ENCODE assay signal across 10 cellular contexts in the genomic region with DNA sequence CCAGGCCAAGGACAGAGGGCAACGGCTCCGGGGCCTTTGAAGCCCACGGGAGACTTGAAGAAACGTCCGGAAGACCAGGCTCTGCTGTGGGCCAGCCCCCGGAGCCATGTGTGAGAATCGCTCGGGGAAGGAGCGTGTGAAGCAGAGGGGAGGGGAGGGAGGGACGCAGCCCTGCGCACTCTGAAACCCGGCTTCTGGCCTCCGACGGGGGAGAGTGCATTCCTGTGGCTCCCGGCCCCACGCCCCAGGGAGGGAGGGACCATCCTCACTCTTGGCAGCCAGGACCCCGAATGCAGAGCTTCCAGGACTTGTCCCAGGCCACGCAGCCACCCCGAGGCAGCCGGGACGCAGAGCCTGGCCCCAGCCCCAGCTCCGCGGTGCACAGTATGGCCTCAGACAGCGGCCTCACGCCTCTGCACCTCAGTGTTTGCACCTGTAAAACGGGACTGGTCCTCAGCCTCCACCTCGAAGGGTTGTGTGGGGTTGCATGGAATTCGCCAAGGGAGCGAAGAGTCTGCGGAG.
DNase-seq lines count a peak whose midpoint lies in the region; ATAC-seq, FAIRE-seq and TF ChIP-seq lines count a peak whose summit lies in the region.
"Had no signal": no experiment of that assay in that cellular context is flagged by ENCODE, and none has a peak within 500 bp of the region (broad histone marks: within the 10 kb centered on the region; RNA-seq: fewer than 3 reads in every experiment).

No MANE protein-coding gene starts in this region.

- TF ChIP-seq CTCF in mammary epithelial cell (conservative IDR thresholded peaks at IDR 0.05 in 1 of 2, IDR thresholded peaks at IDR 0.05 in 1 of 2; ENCODE audit: extremely low read depth in 1 of 2, insufficient read depth in 1 of 2, low read depth in 1 of 2, low read length in 2 of 2) = no peak
- no peak for TF ChIP-seq CTCF in keratinocyte (optimal IDR thresholded peaks at IDR 0.05 in 1 of 3, IDR thresholded peaks at IDR 0.05 in 1 of 3, conservative IDR thresholded peaks at IDR 0.05 in 1 of 3; ENCODE audit: extremely low read depth in 1 of 3, insufficient read depth in 2 of 3, low read length in 3 of 3)

- H4K20me1 ChIP-seq in mammary epithelial cell (ENCODE audit: insufficient read depth, low read length) (no peaks in the 10 kb centered on the region), keratinocyte (ENCODE audit: control insufficient read depth, extremely low read depth, insufficient read depth, low read length) (no peaks in the 10 kb centered on the region)

- no TSS peak for BruUV-seq in mammary epithelial cell (replicated peaks; lab: Mats Ljungman, UMichigan)

- WGBS in mammary epithelial cell (ENCODE audit: low coverage, missing lambda C conversion rate) = 27% methylated on average over 8 of the region's 30 CpGs

- no peaks in the 10 kb centered on the region for H3K36me3 ChIP-seq in HUES48 (ENCODE audit: control insufficient read depth, insufficient read depth, low read length)
- H3K36me3 ChIP-seq in mammary epithelial cell (ENCODE audit: insufficient read depth, low read length) = no peaks in the 10 kb centered on the region
- no peaks in the 10 kb centered on the region for H3K36me3 ChIP-seq in keratinocyte (ENCODE audit: control insufficient read depth in 2 of 2, extremely low read depth in 1 of 2, insufficient read depth in 2 of 2, low read length in 2 of 2)

- no peaks in the 10 kb centered on the region for H3K9me3 Mint-ChIP-seq in stimulated activated naive B cell treated with anti-CD40 and anti-IgM and Interleukin-4, amounts not matched to agents 10 μg/mL and 1 μg/mL and 100 μg/mL, for 72 hours
- H3K9me3 Mint-ChIP-seq: IgD-negative memory B cell had no signal

- no peaks in the 10 kb centered on the region for H3K36me3 Mint-ChIP-seq in stimulated activated naive B cell treated with anti-CD40 and anti-IgM and Interleukin-4, amounts not matched to agents 10 μg/mL and 1 μg/mL and 100 μg/mL, for 72 hours
- H3K36me3 Mint-ChIP-seq: IgD-negative memory B cell had no signal

- no peak overlapping the region for H3K27ac ChIP-seq in HUES48 (ENCODE audit: low read depth, low read length)
- H3K27ac ChIP-seq in mammary epithelial cell (ENCODE audit: insufficient read depth, low read depth, low read length) = no peak overlapping the region
- no peak overlapping the region for H3K27ac ChIP-seq in keratinocyte (ENCODE audit: control insufficient read depth, insufficient read depth, low read length)

- H3K4me3 ChIP-seq in HUES48 (ENCODE audit: low read depth, low read length) (peak overlapping the region; percentile 16), mammary epithelial cell (replicated peaks in 1 of 3; ENCODE audit: insufficient read depth in 1 of 3, low read depth in 2 of 3, low read length in 3 of 3) (no peak overlapping the region), keratinocyte (ENCODE audit: control insufficient read depth in 2 of 3, extremely low read depth in 1 of 3, insufficient read depth in 2 of 3, low read depth in 1 of 3, low read length in 3 of 3) (no peak overlapping the region)

- in situ Hi-C loops in mammary epithelial cell (cut with MboI; ENCODE audit: low sequenced_read_pairs in 2 of 2) = no loop called here

- FAIRE-seq in keratinocyte (lab: Jason Lieb, UNC) = no peak
- FAIRE-seq: bronchial epithelial cell had no signal

- intact Hi-C loops in mammary epithelial cell (cut with micrococcal nuclease) = no loop called here

- H3K27me3 Mint-ChIP-seq in stimulated activated naive B cell treated with anti-CD40 and anti-IgM and Interleukin-4, amounts not matched to agents 10 μg/mL and 1 μg/mL and 100 μg/mL, for 72 hours = peaks cover 35 to 52% of the 10 kb centered on the region in 2 donors

- H2AFZ ChIP-seq in mammary epithelial cell (ENCODE audit: low read depth, low read length) = no peak overlapping the region
- no peak overlapping the region for H2AFZ ChIP-seq in keratinocyte (ENCODE audit: control insufficient read depth, low read length)

- peaks cover 13 to 29% of the 10 kb centered on the region in 2 donors for H3K4me1 Mint-ChIP-seq in stimulated activated naive B cell treated with anti-CD40 and anti-IgM and Interleukin-4, amounts not matched to agents 10 μg/mL and 1 μg/mL and 100 μg/mL, for 72 hours

- H3K4me1 ChIP-seq in HUES48 (ENCODE audit: control insufficient read depth, insufficient read depth, low read length) (peaks cover 15% of the 10 kb centered on the region; the same call in 1 of the 2 replicates), mammary epithelial cell (ENCODE audit: insufficient read depth, low read length) (peaks cover 15% of the 10 kb centered on the region), keratinocyte (ENCODE audit: control insufficient read depth, extremely low read depth, insufficient read depth, low read length) (no peaks in the 10 kb centered on the region)

- H3K9me3 ChIP-seq in HUES48 (ENCODE audit: control insufficient read depth, insufficient read depth, low read length) (no peaks in the 10 kb centered on the region), mammary epithelial cell (replicated peaks; ENCODE audit: insufficient read depth, low read length) (no peaks in the 10 kb centered on the region), keratinocyte (ENCODE audit: control insufficient read depth, low read depth, low read length) (no peaks in the 10 kb centered on the region)

- H3K79me2 ChIP-seq in mammary epithelial cell (ENCODE audit: insufficient read depth, low read length) = no peaks in the 10 kb centered on the region
- H3K79me2 ChIP-seq in keratinocyte (ENCODE audit: control insufficient read depth, insufficient read depth, low read length) = no peaks in the 10 kb centered on the region

- H3K4me2 ChIP-seq in mammary epithelial cell (ENCODE audit: insufficient read depth, low read depth, low read length) (peak overlapping the region; percentile 28), keratinocyte (ENCODE audit: control insufficient read depth, extremely low read depth, insufficient read depth, low read depth, low read length) (peak overlapping the region; percentile 5)

- dilution Hi-C loops in mammary epithelial cell (cut with HindIII; ENCODE audit: low sequenced_read_pairs) (no loop called here), keratinocyte (cut with MboI; ENCODE audit: extremely low pct_ligation_motif_present, low sequenced_read_pairs) (no loop called here)

- peaks cover 28% of the 10 kb centered on the region for H3K27me3 ChIP-seq in HUES48 (ENCODE audit: control insufficient read depth, insufficient read depth, low read length)
- H3K27me3 ChIP-seq in mammary epithelial cell (ENCODE audit: insufficient read depth, low read length) = no peaks in the 10 kb centered on the region
- H3K27me3 ChIP-seq in keratinocyte (ENCODE audit: control insufficient read depth, extremely low read depth, insufficient read depth, low read length) = peaks cover 38% of the 10 kb centered on the region

- DNase-seq in mammary epithelial cell = no peak
- no peak for DNase-seq in keratinocyte (ENCODE audit: low read depth, low spot score)
- no peak for DNase-seq in stimulated activated naive B cell treated with anti-CD40 and anti-IgM and Interleukin-4, amounts not matched to agents 10 μg/mL and 1 μg/mL and 100 μg/mL, for 72 hours
- no peak for DNase-seq in NCI-H2107 treated with DMSO at 0.1 percent for 48 hours (lab: John Stamatoyannopoulos, UW; ENCODE audit: unreplicated experiment)
- DNase-seq in KG1 (lab: John Stamatoyannopoulos, UW) = no peak
- DNase-seq: NCI-H2107 had no signal

- no peak overlapping the region for H3K4me3 Mint-ChIP-seq in stimulated activated naive B cell treated with anti-CD40 and anti-IgM and Interleukin-4, amounts not matched to agents 10 μg/mL and 1 μg/mL and 100 μg/mL, for 72 hours

- H3K9me1 ChIP-seq in keratinocyte (ENCODE audit: control insufficient read depth, extremely low read depth, insufficient read depth, low read length) = no peaks in the 10 kb centered on the region

- H3K9ac ChIP-seq in HUES48 (ENCODE audit: low read depth, low read length) (no peak overlapping the region), mammary epithelial cell (ENCODE audit: insufficient read depth, low read length) (no peak overlapping the region), keratinocyte (ENCODE audit: control insufficient read depth, extremely low read depth, insufficient read depth, low read length) (no peak overlapping the region)

- CTCF ChIA-PET in mammary epithelial cell (lab: Charles Lee; ENCODE audit: low non-redundant PET) = no interaction called here

- H3K27ac Mint-ChIP-seq in stimulated activated naive B cell treated with anti-CD40 and anti-IgM and Interleukin-4, amounts not matched to agents 10 μg/mL and 1 μg/mL and 100 μg/mL, for 72 hours = peak overlapping the region; percentile 14

- ATAC-seq in stimulated activated naive B cell treated with anti-CD40 and anti-IgM and Interleukin-4, amounts not matched to agents 10 μg/mL and 1 μg/mL and 100 μg/mL, for 72 hours (replicated peaks) = peak; percentile 46 to 52
- no peak for ATAC-seq in HG02642 (IDR thresholded peaks at IDR 0.05; ENCODE audit: poor library complexity, unreplicated experiment)
